Comparison of ENCODE assay signal across 8 cellular contexts in genomic region chr16:29594269-29594925, GRCh38.
DNase-seq lines count a peak whose midpoint lies in the region; ATAC-seq and TF ChIP-seq lines count a peak whose summit lies in the region.
"Not testable (repeated sequence)": the region's sequence is repeated elsewhere in the genome, so short reads cannot be mapped to it uniquely, and the experiment has no call there.

No MANE protein-coding gene starts in this region.

- not testable (repeated sequence) for H4K91ac ChIP-seq in IMR-90 (ENCODE audit: insufficient read depth, low read depth, low read length)

- not testable (repeated sequence) for H3K9me3 Mint-ChIP-seq in activated naive CD8-positive, alpha-beta T cell treated with anti-CD3 and anti-CD28 coated beads for 36 hours; nephron progenitor cell

- H3K4me3 Mint-ChIP-seq in activated naive CD8-positive, alpha-beta T cell treated with anti-CD3 and anti-CD28 coated beads for 36 hours: peak overlapping the region; percentile 94
- peak overlapping the region; percentile 92 for H3K4me3 Mint-ChIP-seq in nephron progenitor cell

- H2BK20ac ChIP-seq in IMR-90 (ENCODE audit: low read depth, low read length): not testable (repeated sequence)

- CTCF ChIA-PET in IMR-90 (lab: Yijun Ruan, JAX): interaction anchor here (0.6 kb wide), 1 partner anchor 615 kb away, joined by 6 read pairs; no protein-coding TSS in a partner anchor

- not testable (repeated sequence) for H2AK9ac ChIP-seq in IMR-90 (replicated peaks; ENCODE audit: low read depth, low read length, poor library complexity)

- not testable (repeated sequence) for H3K27me3 ChIP-seq in GM06990 (replicated peaks; ENCODE audit: control insufficient read depth, insufficient read depth, low read length); IMR-90 (ENCODE audit: control insufficient read depth, insufficient read depth, low read length); testis

- peaks cover 23% of the 10 kb centered on the region for H3K4me1 Mint-ChIP-seq in activated naive CD8-positive, alpha-beta T cell treated with anti-CD3 and anti-CD28 coated beads for 36 hours
- peaks cover 20% of the 10 kb centered on the region for H3K4me1 Mint-ChIP-seq in nephron progenitor cell

- H2BK120ac ChIP-seq in IMR-90 (ENCODE audit: low read depth, low read length): not testable (repeated sequence)

- intact Hi-C loops in IMR-90 (cut with micrococcal nuclease); Right ventricle myocardium inferior (cut with DNase I); testis (cut with DNase I; ENCODE audit: low total_unique reads): not testable (repeated sequence)

- no CpG with 5 or more reads among the region's 38 CpGs for WGBS in IMR-90 (ENCODE audit: extremely low coverage in 2 of 2, insufficient read length in 1 of 2), 2 experiments
- 0% methylated on average over 6 of the region's 38 CpGs for WGBS in testis, 2 donors

- dilution Hi-C loops in IMR-90 (cut with HindIII; ENCODE audit: low sequenced_read_pairs, unreplicated experiment): not testable (repeated sequence)

- H3K56ac ChIP-seq in IMR-90 (ENCODE audit: extremely low read depth, insufficient read depth, low read length): not testable (repeated sequence)

- TF ChIP-seq RAD21 in IMR-90 (IDR thresholded peaks at IDR 0.05; ENCODE audit: low read length): not testable (repeated sequence)

- not testable (repeated sequence) for H3K4ac ChIP-seq in IMR-90 (ENCODE audit: low read depth, low read length)

- not testable (repeated sequence) for H3K14ac ChIP-seq in IMR-90 (replicated peaks; ENCODE audit: low read depth, low read length)

- not testable (repeated sequence) for H3K27ac ChIP-seq in IMR-90 (ENCODE audit: insufficient read depth, low read length)
- peak overlapping the region; percentile 87 to 88 for H3K27ac ChIP-seq in testis

- not testable (repeated sequence) for H3K27me3 Mint-ChIP-seq in activated naive CD8-positive, alpha-beta T cell treated with anti-CD3 and anti-CD28 coated beads for 36 hours; nephron progenitor cell (ENCODE audit: low read depth, poor library complexity)

- not testable (repeated sequence) for TF ChIP-seq POLR2A in IMR-90 (IDR thresholded peaks at IDR 0.05; ENCODE audit: low read depth, low read length); testis (IDR thresholded peaks at IDR 0.05)

- H4K5ac ChIP-seq in IMR-90 (ENCODE audit: low read depth, low read length): not testable (repeated sequence)

- not testable (repeated sequence) for BruUV-seq in IMR-90 (replicated peaks; lab: Mats Ljungman, UMichigan)

- not testable (repeated sequence) for H3K9me1 ChIP-seq in IMR-90 (ENCODE audit: insufficient read depth, low read length)

- DNase-seq in GM06990 (ENCODE audit: extremely low read depth, insufficient read length) (peak; percentile 40), HCEC 1CT (peak; percentile 25), IMR-90 (peak; percentile 23), Right ventricle myocardium inferior (ENCODE audit: missing footprints) (peak; percentile 88), testis (peak; percentile 47)
- peak; percentile 70 for DNase-seq in activated naive CD8-positive, alpha-beta T cell treated with anti-CD3 and anti-CD28 coated beads for 36 hours
- not testable (repeated sequence) for DNase-seq in nephron progenitor cell

- H2AK5ac ChIP-seq in IMR-90 (ENCODE audit: low read depth, low read length): not testable (repeated sequence)

- not testable (repeated sequence) for H2AFZ ChIP-seq in IMR-90 (replicated peaks; ENCODE audit: low read length, poor library complexity)

- peak overlapping the region; percentile 58; the same call in 1 of the 2 replicates for H3K9ac ChIP-seq in IMR-90 (ENCODE audit: low read depth, low read length)

- peaks cover 15% of the 10 kb centered on the region for H4K20me1 ChIP-seq in IMR-90 (ENCODE audit: insufficient read depth, low read length)

- not testable (repeated sequence) for H4K8ac ChIP-seq in IMR-90 (ENCODE audit: low read depth in 2 of 2, low read length in 2 of 2)

- not testable (repeated sequence) for H3K9me3 ChIP-seq in IMR-90 (ENCODE audit: control insufficient read depth, insufficient read depth, low read length); testis

- not testable (repeated sequence) for TF ChIP-seq CTCF in GM06990 (IDR thresholded peaks at IDR 0.05; ENCODE audit: insufficient read depth, low read length, poor library complexity, severe bottlenecking); IMR-90 (conservative IDR thresholded peaks at IDR 0.05; ENCODE audit: low read depth, low read length); nephron progenitor cell (IDR thresholded peaks at IDR 0.05); testis (IDR thresholded peaks at IDR 0.05)

- ATAC-seq in IMR-90 (ENCODE audit: low read depth): peak; percentile 73
- ATAC-seq in SK-N-SH treated with all-trans-retinoic acid at 6 μM for 48 hours: peak; percentile 84
- peak; percentile 89 for ATAC-seq in Right ventricle myocardium inferior

- in situ Hi-C loops in IMR-90 (cut with MboI; ENCODE audit: low sequenced_read_pairs): not testable (repeated sequence)

- peaks cover 0 to 11% of the 10 kb centered on the region in 2 experiments; a peak in 3 of 4 replicates for H3K79me1 ChIP-seq in IMR-90 (ENCODE audit: low read depth in 1 of 2, low read length in 2 of 2)

- not testable (repeated sequence) for H3K36me3 ChIP-seq in GM06990 (ENCODE audit: control insufficient read depth, insufficient read depth, low read length); IMR-90 (ENCODE audit: control insufficient read depth, insufficient read depth, low read length); testis (ENCODE audit: low read depth, missing control alignments)

- not testable (repeated sequence) for H3K4me1 ChIP-seq in IMR-90 (ENCODE audit: control insufficient read depth, insufficient read depth, low read length); testis

- POLR2A ChIA-PET in IMR-90 (lab: Charles Lee; ENCODE audit: unreplicated experiment): interaction anchor here (0.6 kb wide), 1 partner anchor 134 kb away, joined by 4 read pairs; no protein-coding TSS in a partner anchor

- H3K36me3 Mint-ChIP-seq in activated naive CD8-positive, alpha-beta T cell treated with anti-CD3 and anti-CD28 coated beads for 36 hours: peaks cover 13% of the 10 kb centered on the region
- H3K36me3 Mint-ChIP-seq in nephron progenitor cell (ENCODE audit: low read depth): peaks cover 11% of the 10 kb centered on the region

- H3K27ac Mint-ChIP-seq in activated naive CD8-positive, alpha-beta T cell treated with anti-CD3 and anti-CD28 coated beads for 36 hours: peak overlapping the region; percentile 92
- H3K27ac Mint-ChIP-seq in nephron progenitor cell: peak overlapping the region; percentile 96

- peak overlapping the region; percentile 74 for H3K4me2 ChIP-seq in IMR-90 (ENCODE audit: low read depth, low read length)

- peak overlapping the region; percentile 51; the same call in 1 of the 2 replicates for H3K23ac ChIP-seq in IMR-90 (ENCODE audit: low read depth, low read length)

- not testable (repeated sequence) for H3K18ac ChIP-seq in IMR-90 (ENCODE audit: low read depth, low read length)

- not testable (repeated sequence) for H2BK5ac ChIP-seq in IMR-90 (ENCODE audit: low read depth, low read length, poor library complexity, severe bottlenecking)

- H3K4me3 ChIP-seq in GM06990 (replicated peaks; ENCODE audit: low read depth, low read length) (peak overlapping the region; percentile 71), IMR-90 (ENCODE audit: insufficient read depth, low read depth, low read length) (peak overlapping the region; percentile 93), testis (peak overlapping the region; percentile 63 to 79)

- not testable (repeated sequence) for H2BK15ac ChIP-seq in IMR-90 (ENCODE audit: low read depth, low read length)
